Comparison of ENCODE assay signal across 9 cellular contexts in the genomic region with DNA sequence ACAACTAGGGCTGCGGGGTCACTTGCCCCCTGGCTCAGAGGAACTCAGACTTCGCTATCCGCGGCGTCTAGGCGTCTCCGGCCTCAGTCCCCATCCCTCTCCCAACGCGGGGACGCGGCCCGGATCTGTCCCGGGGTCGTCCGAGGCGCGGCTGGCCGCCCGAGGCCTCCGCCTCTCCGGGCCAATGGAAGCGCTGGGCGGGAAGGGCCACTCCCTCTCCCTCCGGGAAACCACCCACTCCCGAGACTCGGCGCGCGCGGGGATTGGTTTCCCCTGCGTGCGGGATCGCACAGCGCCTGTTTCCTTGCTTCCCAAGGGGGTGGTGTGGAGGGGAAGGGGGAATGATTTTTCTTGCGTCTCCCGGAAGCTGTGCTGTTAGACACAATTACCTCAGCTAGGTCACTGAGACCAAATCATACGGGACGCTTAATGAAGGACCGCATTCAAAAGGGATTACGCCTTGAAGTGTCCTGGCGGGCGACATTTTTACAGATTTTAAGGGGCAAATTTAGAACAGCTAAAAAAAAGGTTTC. TPM values are rescaled to one million over a fixed set of nuclear protein-coding genes. Genes with fewer than 3 reads are reported as not detected.
DNase-seq lines count a peak whose midpoint lies in the region; ATAC-seq and TF ChIP-seq lines count a peak whose summit lies in the region.
"Had no signal": no experiment of that assay in that cellular context is flagged by ENCODE, and none has a peak within 500 bp of the region (broad histone marks: within the 10 kb centered on the region; RNA-seq: fewer than 3 reads in every experiment).

No MANE protein-coding gene starts in this region.

- TF ChIP-seq CTCF in foreskin keratinocyte (conservative IDR thresholded peaks at IDR 0.05): no peak

- no peaks in the 10 kb centered on the region for H3K9me3 Mint-ChIP-seq in activated T-cell treated with anti-CD3 and anti-CD28 coated beads, Interleukin-2, amount 50 U/mL, for 24 hours
- no peaks in the 10 kb centered on the region for H3K9me3 Mint-ChIP-seq in natural killer cell treated with Interleukin-12 subunit alpha and Interleukin-12 subunit beta and Interleukin-15 and Interleukin-18, amount 100 ng/mL, for 72 hours

- no peaks in the 10 kb centered on the region for H3K4me1 ChIP-seq in foreskin keratinocyte

- no peak overlapping the region for H3K27ac Mint-ChIP-seq in activated T-cell treated with anti-CD3 and anti-CD28 coated beads, Interleukin-2, amount 50 U/mL, for 24 hours
- H3K27ac Mint-ChIP-seq in natural killer cell treated with Interleukin-12 subunit alpha and Interleukin-12 subunit beta and Interleukin-15 and Interleukin-18, amount 100 ng/mL, for 72 hours: peak overlapping the region; percentile 88 to 95

- DNase-seq in COR-L47 (lab: John Stamatoyannopoulos, UW) (peak; percentile 96), H4 (ENCODE audit: low spot score) (peak; percentile 79), NCI-H2081 (lab: John Stamatoyannopoulos, UW) (peak; percentile 85 to 90), foreskin keratinocyte (no peak), NOMO-1 treated with DMSO at 0.1 percent for 48 hours (lab: John Stamatoyannopoulos, UW; ENCODE audit: unreplicated experiment) (no peak)
- peak; percentile 41 for DNase-seq in activated T-cell treated with anti-CD3 and anti-CD28 coated beads, Interleukin-2, amount 50 U/mL, for 24 hours
- no peak for DNase-seq in natural killer cell treated with Interleukin-12 subunit alpha and Interleukin-12 subunit beta and Interleukin-15 and Interleukin-18, amount 100 ng/mL, for 72 hours (ENCODE audit: low spot score)

- peak overlapping the region; percentile 53 for H3K4me3 Mint-ChIP-seq in activated T-cell treated with anti-CD3 and anti-CD28 coated beads, Interleukin-2, amount 50 U/mL, for 24 hours
- H3K4me3 Mint-ChIP-seq in natural killer cell treated with Interleukin-12 subunit alpha and Interleukin-12 subunit beta and Interleukin-15 and Interleukin-18, amount 100 ng/mL, for 72 hours: peak overlapping the region; percentile 93

- ATAC-seq in foreskin keratinocyte (peak; percentile 7), HG03354 (IDR thresholded peaks at IDR 0.05; ENCODE audit: poor library complexity, severe bottlenecking, unreplicated experiment) (no peak)
- peak; percentile 21 to 54 for ATAC-seq in natural killer cell treated with Interleukin-12 subunit alpha and Interleukin-12 subunit beta and Interleukin-15 and Interleukin-18, amount 100 ng/mL, for 72 hours

- peaks cover 24% of the 10 kb centered on the region for H3K27me3 Mint-ChIP-seq in activated T-cell treated with anti-CD3 and anti-CD28 coated beads, Interleukin-2, amount 50 U/mL, for 24 hours
- no peaks in the 10 kb centered on the region for H3K27me3 Mint-ChIP-seq in natural killer cell treated with Interleukin-12 subunit alpha and Interleukin-12 subunit beta and Interleukin-15 and Interleukin-18, amount 100 ng/mL, for 72 hours

- H3K4me1 Mint-ChIP-seq in activated T-cell treated with anti-CD3 and anti-CD28 coated beads, Interleukin-2, amount 50 U/mL, for 24 hours (ENCODE audit: low read depth): peaks cover 31% of the 10 kb centered on the region
- peaks cover 31 to 37% of the 10 kb centered on the region in 2 donors for H3K4me1 Mint-ChIP-seq in natural killer cell treated with Interleukin-12 subunit alpha and Interleukin-12 subunit beta and Interleukin-15 and Interleukin-18, amount 100 ng/mL, for 72 hours (ENCODE audit: low read depth in 2 of 2)

- peaks cover 64% of the 10 kb centered on the region for H3K27me3 ChIP-seq in foreskin keratinocyte

- no peak overlapping the region for H3K27ac ChIP-seq in foreskin keratinocyte

- peaks cover 3% of the 10 kb centered on the region for H3K36me3 Mint-ChIP-seq in activated T-cell treated with anti-CD3 and anti-CD28 coated beads, Interleukin-2, amount 50 U/mL, for 24 hours (ENCODE audit: low read depth)
- H3K36me3 Mint-ChIP-seq in natural killer cell treated with Interleukin-12 subunit alpha and Interleukin-12 subunit beta and Interleukin-15 and Interleukin-18, amount 100 ng/mL, for 72 hours: no peaks in the 10 kb centered on the region

RNA-seq across cellular contexts. Expression of a gene that starts 38.4 kb away (rescaled TPM):
- total RNA-seq in H4 (2014; rRNA removed; shearing (Covaris generic)): 6.5 and 10.3 TPM in 2 replicates
- not detected in 2 replicates for total RNA-seq in foreskin keratinocyte
- polyA plus RNA-seq in foreskin keratinocyte: not detected in 2 replicates
- total RNA-seq in natural killer cell treated with Interleukin-12 subunit alpha and Interleukin-12 subunit beta and Interleukin-15 and Interleukin-18, amount 100 ng/mL, for 72 hours: not detected
- total RNA-seq: T-helper 1 cell treated with Interleukin-12 subunit alpha and Interleukin-12 subunit beta and Interleukin-4 antibody, amounts not matched to agents 30 ng/mL and 1 ng/mL, for 36 hours had no signal

RNA-seq across cellular contexts. Expression of a gene that starts 40.4 kb away (rescaled TPM):
- 5.2 and 10.4 TPM in 2 replicates for total RNA-seq in H4 (2014; rRNA removed; shearing (Covaris generic))
- total RNA-seq in foreskin keratinocyte: not detected in 2 replicates
- not detected in 2 replicates for polyA plus RNA-seq in foreskin keratinocyte
- total RNA-seq in natural killer cell treated with Interleukin-12 subunit alpha and Interleukin-12 subunit beta and Interleukin-15 and Interleukin-18, amount 100 ng/mL, for 72 hours: not detected
- total RNA-seq: T-helper 1 cell treated with Interleukin-12 subunit alpha and Interleukin-12 subunit beta and Interleukin-4 antibody, amounts not matched to agents 30 ng/mL and 1 ng/mL, for 36 hours had no signal

Comparison
In these comparisons a context has a peak if more than half of its experiments do, and no peak if none do; other contexts are left out.
1. DNase-seq: peak in COR-L47 (single experiment), H4 (single experiment), NCI-H2081 (2 of 2) and activated T-cell treated with anti-CD3 and anti-CD28 coated beads, Interleukin-2, amount 50 U/mL, for 24 hours (single experiment); none in foreskin keratinocyte (0 of 2), natural killer cell treated with Interleukin-12 subunit alpha and Interleukin-12 subunit beta and Interleukin-15 and Interleukin-18, amount 100 ng/mL, for 72 hours (single experiment) and NOMO-1 treated with DMSO at 0.1 percent for 48 hours (single experiment).